11 cellular contexts compared by ENCODE assay signal in the genomic region with DNA sequence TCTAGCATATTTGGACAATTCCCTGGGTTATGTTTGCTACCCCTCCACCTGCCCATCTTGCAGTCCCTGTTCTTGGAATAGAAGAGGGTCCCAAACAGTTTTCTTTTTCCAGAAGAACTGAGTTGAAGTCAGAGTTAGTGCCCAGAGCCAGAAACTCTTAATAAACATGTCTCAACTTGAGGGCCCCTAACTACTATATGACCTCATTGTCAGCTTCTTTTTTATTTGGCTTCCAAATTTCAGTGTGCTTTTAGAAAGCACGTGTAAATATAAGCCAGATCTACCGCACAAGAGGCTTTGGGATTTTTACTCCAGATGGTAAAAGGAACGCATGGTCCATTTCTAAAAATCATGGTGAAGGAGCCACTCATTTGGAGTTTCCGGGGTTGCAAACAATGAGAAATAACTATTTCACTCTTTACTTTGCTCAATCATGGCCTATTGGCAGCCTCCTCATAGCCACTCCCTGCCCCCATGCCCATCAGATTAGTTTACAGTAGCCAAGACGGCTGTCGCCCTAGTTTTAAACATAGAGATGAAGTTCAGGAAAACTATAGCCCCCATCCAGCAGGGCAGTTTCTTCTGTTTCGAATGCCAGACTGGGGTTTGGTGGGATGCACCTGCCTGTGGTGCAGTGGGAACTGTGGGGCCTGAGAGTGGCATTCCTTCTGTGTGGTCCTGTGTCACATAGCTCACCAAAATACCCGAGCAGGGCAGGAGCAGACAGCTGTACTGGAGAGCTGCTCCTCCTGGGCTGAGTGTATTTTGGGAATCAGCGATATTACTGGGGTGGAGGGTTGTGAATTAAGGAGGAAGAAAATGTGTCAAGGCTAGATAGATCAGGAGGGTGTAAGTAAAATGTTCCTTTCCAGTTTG. TPM values are rescaled to one million over a fixed set of nuclear protein-coding genes. Genes with fewer than 3 reads are reported as not detected.
DNase-seq lines count a peak whose midpoint lies in the region; ATAC-seq, FAIRE-seq and TF ChIP-seq lines count a peak whose summit lies in the region.
"Had no signal": no experiment of that assay in that cellular context is flagged by ENCODE, and none has a peak within 500 bp of the region (broad histone marks: within the 10 kb centered on the region; RNA-seq: fewer than 3 reads in every experiment).

No MANE protein-coding gene starts in this region.

- TF ChIP-seq CTCF in activated CD8-positive, alpha-beta T cell treated with anti-CD3 and anti-CD28 coated beads for 36 hours (IDR thresholded peaks at IDR 0.05) = no peak

- no peaks in the 10 kb centered on the region for H3K9me3 ChIP-seq in skeletal muscle tissue (ENCODE audit: control insufficient read depth in 3 of 3, low read length in 3 of 3)

- intact Hi-C loops in activated CD8-positive, alpha-beta T cell treated with anti-CD3 and anti-CD28 coated beads for 36 hours (cut with micrococcal nuclease) = no loop called here
- intact Hi-C loops in activated T-helper 1 cell treated with anti-CD3 and anti-CD28 coated beads, Interleukin-12 subunit alpha, Interleukin-12 subunit beta, Interleukin-2, Interleukin-4 antibody, amounts not matched to agents 30 ng/mL and 10 ng/mL and 1 ng/mL, durations not matched to agents 14 hours and 24 hours and 36 hours (cut with micrococcal nuclease) = loop anchor here (2.0 kb wide), 3 partner anchors 45 to 293 kb away; a partner anchor contains a TSS
- intact Hi-C loops in left ventricle myocardium superior (cut with micrococcal nuclease) = no loop called here

- peak overlapping the region; percentile 88 for H3K27ac ChIP-seq in skeletal muscle tissue (ENCODE audit: low read depth, low read length)

- no peak for DNase-seq in activated CD8-positive, alpha-beta T cell treated with anti-CD3 and anti-CD28 coated beads for 36 hours
- no peak for DNase-seq in activated CD8-positive, alpha-beta T cell treated with anti-CD3 and anti-CD28 coated beads, Interleukin-2, amount 10 ng/mL, durations not matched to agents 7 days and 5 days
- no peak for DNase-seq in activated T-helper 1 cell treated with anti-CD3 and anti-CD28 coated beads, Interleukin-12 subunit alpha, Interleukin-12 subunit beta, Interleukin-2, Interleukin-4 antibody, amounts not matched to agents 30 ng/mL and 10 ng/mL and 1 ng/mL, durations not matched to agents 14 hours and 24 hours and 36 hours (ENCODE audit: low spot score)
- DNase-seq in left ventricle myocardium superior = no peak
- DNase-seq in H54 (ENCODE audit: insufficient read length, low spot score) = no peak
- no peak for DNase-seq in SHP77 treated with DMSO at 0.1 percent for 48 hours (lab: John Stamatoyannopoulos, UW)
- DNase-seq in NCI-H1417 (lab: John Stamatoyannopoulos, UW) = no peak
- DNase-seq: midbrain, NCI-H187 treated with DMSO at 0.1 percent for 48 hours had no signal

- peaks cover 16% of the 10 kb centered on the region for H3K4me1 Mint-ChIP-seq in activated CD8-positive, alpha-beta T cell treated with anti-CD3 and anti-CD28 coated beads for 36 hours (ENCODE audit: low read depth)
- peaks cover 11% of the 10 kb centered on the region for H3K4me1 Mint-ChIP-seq in activated CD8-positive, alpha-beta T cell treated with anti-CD3 and anti-CD28 coated beads, Interleukin-2, amount 10 ng/mL, durations not matched to agents 7 days and 5 days (ENCODE audit: low read depth)
- H3K4me1 Mint-ChIP-seq in activated T-helper 1 cell treated with anti-CD3 and anti-CD28 coated beads, Interleukin-12 subunit alpha, Interleukin-12 subunit beta, Interleukin-2, Interleukin-4 antibody, amounts not matched to agents 30 ng/mL and 10 ng/mL and 1 ng/mL, durations not matched to agents 14 hours and 24 hours and 36 hours (ENCODE audit: low read depth) = peaks cover 17% of the 10 kb centered on the region

- H3K9me3 Mint-ChIP-seq in activated CD8-positive, alpha-beta T cell treated with anti-CD3 and anti-CD28 coated beads for 36 hours = no peaks in the 10 kb centered on the region
- H3K9me3 Mint-ChIP-seq in activated CD8-positive, alpha-beta T cell treated with anti-CD3 and anti-CD28 coated beads, Interleukin-2, amount 10 ng/mL, durations not matched to agents 7 days and 5 days (ENCODE audit: insufficient read depth) = no peaks in the 10 kb centered on the region
- H3K9me3 Mint-ChIP-seq in activated T-helper 1 cell treated with anti-CD3 and anti-CD28 coated beads, Interleukin-12 subunit alpha, Interleukin-12 subunit beta, Interleukin-2, Interleukin-4 antibody, amounts not matched to agents 30 ng/mL and 10 ng/mL and 1 ng/mL, durations not matched to agents 14 hours and 24 hours and 36 hours = no peaks in the 10 kb centered on the region

- H3K27me3 Mint-ChIP-seq in activated CD8-positive, alpha-beta T cell treated with anti-CD3 and anti-CD28 coated beads for 36 hours = peaks cover 13% of the 10 kb centered on the region
- H3K27me3 Mint-ChIP-seq in activated CD8-positive, alpha-beta T cell treated with anti-CD3 and anti-CD28 coated beads, Interleukin-2, amount 10 ng/mL, durations not matched to agents 7 days and 5 days (ENCODE audit: low read depth) = peaks cover 51% of the 10 kb centered on the region
- peaks cover 47% of the 10 kb centered on the region for H3K27me3 Mint-ChIP-seq in activated T-helper 1 cell treated with anti-CD3 and anti-CD28 coated beads, Interleukin-12 subunit alpha, Interleukin-12 subunit beta, Interleukin-2, Interleukin-4 antibody, amounts not matched to agents 30 ng/mL and 10 ng/mL and 1 ng/mL, durations not matched to agents 14 hours and 24 hours and 36 hours (ENCODE audit: insufficient read depth)

- H3K9ac ChIP-seq in skeletal muscle tissue (ENCODE audit: low read depth in 1 of 3, low read length in 3 of 3) = peak overlapping the region; percentile 84 to 86 (median 85)

- POLR2A ChIA-PET in activated CD8-positive, alpha-beta T cell treated with anti-CD3 and anti-CD28 coated beads for 36 hours (lab: Charles Lee) = no interaction called here
- POLR2A ChIA-PET in activated CD8-positive, alpha-beta T cell treated with anti-CD3 and anti-CD28 coated beads, Interleukin-2, amount 10 ng/mL, durations not matched to agents 7 days and 5 days (lab: Charles Lee) = no interaction called here

- peak overlapping the region; percentile 88 to 98 (median 94) for H3K4me3 ChIP-seq in skeletal muscle tissue (ENCODE audit: low read length in 3 of 3)

- no peaks in the 10 kb centered on the region for H3K36me3 ChIP-seq in skeletal muscle tissue (ENCODE audit: control insufficient read depth in 3 of 3, insufficient read depth in 3 of 3, low read length in 3 of 3)

- peak overlapping the region; percentile 74 for H3K4me3 Mint-ChIP-seq in activated CD8-positive, alpha-beta T cell treated with anti-CD3 and anti-CD28 coated beads for 36 hours
- no peak overlapping the region for H3K4me3 Mint-ChIP-seq in activated CD8-positive, alpha-beta T cell treated with anti-CD3 and anti-CD28 coated beads, Interleukin-2, amount 10 ng/mL, durations not matched to agents 7 days and 5 days
- peak overlapping the region; percentile 84 for H3K4me3 Mint-ChIP-seq in activated T-helper 1 cell treated with anti-CD3 and anti-CD28 coated beads, Interleukin-12 subunit alpha, Interleukin-12 subunit beta, Interleukin-2, Interleukin-4 antibody, amounts not matched to agents 30 ng/mL and 10 ng/mL and 1 ng/mL, durations not matched to agents 14 hours and 24 hours and 36 hours

- no peak for ATAC-seq in activated CD8-positive, alpha-beta T cell treated with anti-CD3 and anti-CD28 coated beads for 36 hours
- no peak for ATAC-seq in activated CD8-positive, alpha-beta T cell treated with anti-CD3 and anti-CD28 coated beads, Interleukin-2, amount 10 ng/mL, durations not matched to agents 7 days and 5 days
- peak; percentile 52 for ATAC-seq in left ventricle myocardium superior

- CTCF ChIA-PET in activated CD8-positive, alpha-beta T cell treated with anti-CD3 and anti-CD28 coated beads for 36 hours (lab: Charles Lee) = interaction anchor here (1.0 to 3.0 kb wide), 5 partner anchors 10 to 126 kb away, joined by 4 to 18 read pairs (median 5); no protein-coding TSS in a partner anchor
- CTCF ChIA-PET in activated CD8-positive, alpha-beta T cell treated with anti-CD3 and anti-CD28 coated beads, Interleukin-2, amount 10 ng/mL, durations not matched to agents 7 days and 5 days (lab: Charles Lee) = interaction anchor here (0.9 to 2.5 kb wide), 4 partner anchors 10 to 38 kb away, joined by 3 to 18 read pairs (median 3); no protein-coding TSS in a partner anchor

- peaks cover 51 to 59% (median 55%) of the 10 kb centered on the region in 3 donors for H3K4me1 ChIP-seq in skeletal muscle tissue (ENCODE audit: control insufficient read depth in 3 of 3, insufficient read depth in 3 of 3, low read length in 3 of 3)

- TF ChIP-seq POLR2A in H54 (IDR thresholded peaks at IDR 0.05; ENCODE audit: low read depth, low read length) = no peak

- no peaks in the 10 kb centered on the region for H3K27me3 ChIP-seq in skeletal muscle tissue (ENCODE audit: control insufficient read depth in 3 of 3, insufficient read depth in 3 of 3, low read length in 3 of 3)

- no peaks in the 10 kb centered on the region for H3K36me3 Mint-ChIP-seq in activated CD8-positive, alpha-beta T cell treated with anti-CD3 and anti-CD28 coated beads for 36 hours (ENCODE audit: low read depth)
- no peaks in the 10 kb centered on the region for H3K36me3 Mint-ChIP-seq in activated CD8-positive, alpha-beta T cell treated with anti-CD3 and anti-CD28 coated beads, Interleukin-2, amount 10 ng/mL, durations not matched to agents 7 days and 5 days (ENCODE audit: low read depth)
- no peaks in the 10 kb centered on the region for H3K36me3 Mint-ChIP-seq in activated T-helper 1 cell treated with anti-CD3 and anti-CD28 coated beads, Interleukin-12 subunit alpha, Interleukin-12 subunit beta, Interleukin-2, Interleukin-4 antibody, amounts not matched to agents 30 ng/mL and 10 ng/mL and 1 ng/mL, durations not matched to agents 14 hours and 24 hours and 36 hours (ENCODE audit: low read depth)

- no peak overlapping the region for H3K27ac Mint-ChIP-seq in activated CD8-positive, alpha-beta T cell treated with anti-CD3 and anti-CD28 coated beads for 36 hours
- no peak overlapping the region for H3K27ac Mint-ChIP-seq in activated CD8-positive, alpha-beta T cell treated with anti-CD3 and anti-CD28 coated beads, Interleukin-2, amount 10 ng/mL, durations not matched to agents 7 days and 5 days
- no peak overlapping the region for H3K27ac Mint-ChIP-seq in activated T-helper 1 cell treated with anti-CD3 and anti-CD28 coated beads, Interleukin-12 subunit alpha, Interleukin-12 subunit beta, Interleukin-2, Interleukin-4 antibody, amounts not matched to agents 30 ng/mL and 10 ng/mL and 1 ng/mL, durations not matched to agents 14 hours and 24 hours and 36 hours

- FAIRE-seq in H54 (lab: Jason Lieb, UNC) = no peak
- FAIRE-seq: GM12891 had no signal

RNA-seq across cellular contexts. Expression of a gene that starts 1.7 kb away (rescaled TPM):
- total RNA-seq in activated CD8-positive, alpha-beta T cell treated with anti-CD3 and anti-CD28 coated beads for 36 hours = 1 to 10 TPM; 1.6 to 1.7 TPM
- under 1 TPM; 0.52 to 0.95 TPM for total RNA-seq in activated CD8-positive, alpha-beta T cell treated with anti-CD3 and anti-CD28 coated beads, Interleukin-2, amount 10 ng/mL, durations not matched to agents 7 days and 5 days
- 3.1 and 3.7 TPM in 2 replicates for total RNA-seq in activated T-helper 1 cell treated with anti-CD3 and anti-CD28 coated beads, Interleukin-12 subunit alpha, Interleukin-12 subunit beta, Interleukin-2, Interleukin-4 antibody, amounts not matched to agents 30 ng/mL and 10 ng/mL and 1 ng/mL, durations not matched to agents 14 hours and 24 hours and 36 hours
- total RNA-seq in left ventricle myocardium superior = 52.4 TPM
- total RNA-seq in skeletal muscle tissue = 3.7 TPM

Comparison
In these comparisons a context has a peak if more than half of its experiments do, and no peak if none do; other contexts are left out.
1. RNA of a gene that starts 1.7 kb away (total RNA-seq): 52.4 TPM in left ventricle myocardium superior (single experiment); 3.1 to 3.7 TPM in activated T-helper 1 cell treated with anti-CD3 and anti-CD28 coated beads, Interleukin-12 subunit alpha, Interleukin-12 subunit beta, Interleukin-2, Interleukin-4 antibody, amounts not matched to agents 30 ng/mL and 10 ng/mL and 1 ng/mL, durations not matched to agents 14 hours and 24 hours and 36 hours, 3.7 TPM in skeletal muscle tissue (single experiment), 1.6 to 1.7 TPM in activated CD8-positive, alpha-beta T cell treated with anti-CD3 and anti-CD28 coated beads for 36 hours and 0.52 to 0.95 TPM in activated CD8-positive, alpha-beta T cell treated with anti-CD3 and anti-CD28 coated beads, Interleukin-2, amount 10 ng/mL, durations not matched to agents 7 days and 5 days; every median in the first group is over 10 times any median in the second.